In genomic region chr3:134315286-134316106, GRCh38 we compare ENCODE assay signal across 8 cellular contexts. TPM values are rescaled to one million over a fixed set of nuclear protein-coding genes. Genes with fewer than 3 reads are reported as not detected.
A peak's percentile ranks its signal among the peaks of the same experiment; 100 is the strongest.
DNase-seq lines count a peak whose midpoint lies in the region; ATAC-seq lines count a peak whose summit lies in the region.

No MANE protein-coding gene starts in this region.

- DNase-seq in ELR (ENCODE audit: low read depth) (peak; percentile 83), astrocyte of the hippocampus (ENCODE audit: low read depth, low spot score) (peak; percentile 91), right cardiac atrium (peak; percentile 86 to 95 (median 91)), NCI-H69 (lab: John Stamatoyannopoulos, UW) (no peak), left lobe of liver (ENCODE audit: low spot score) (no peak)

- H3K4me1 ChIP-seq in right cardiac atrium (ENCODE audit: control insufficient read depth, insufficient read depth, low read length) = peaks cover 20% of the 10 kb centered on the region
- peaks cover 17% of the 10 kb centered on the region for H3K4me1 ChIP-seq in rectal smooth muscle tissue (ENCODE audit: control insufficient read depth, insufficient read depth, low read length)

- H3K9ac ChIP-seq in rectal smooth muscle tissue (ENCODE audit: low read length) = no peak overlapping the region

- H3K27ac ChIP-seq in right cardiac atrium (ENCODE audit: low read length) (peak overlapping the region; percentile 77), rectal smooth muscle tissue (ENCODE audit: low read depth, low read length) (peak overlapping the region; percentile 30)

- intact Hi-C loops in right cardiac atrium (cut with DNase I) = no loop called here

- H3K36me3 ChIP-seq in rectal smooth muscle tissue (ENCODE audit: control insufficient read depth, insufficient read depth, low read length) = no peaks in the 10 kb centered on the region

- WGBS in right cardiac atrium = 37% methylated on average over 14 of the region's 14 CpGs

- ATAC-seq in right cardiac atrium = peak; percentile 77 to 82
- ATAC-seq in GM21381 (IDR thresholded peaks at IDR 0.05; ENCODE audit: unreplicated experiment) = no peak
- ATAC-seq in GM21619 (IDR thresholded peaks at IDR 0.05; ENCODE audit: unreplicated experiment) = no peak
- no peak for ATAC-seq in left lobe of liver

- H3K4me3 ChIP-seq in right cardiac atrium (ENCODE audit: low read length) (no peak overlapping the region), rectal smooth muscle tissue (ENCODE audit: low read length) (no peak overlapping the region)

- no peaks in the 10 kb centered on the region for H3K9me3 ChIP-seq in right cardiac atrium (ENCODE audit: control insufficient read depth, low read length)

- H3K27me3 ChIP-seq in right cardiac atrium (ENCODE audit: control insufficient read depth, insufficient read depth) = no peaks in the 10 kb centered on the region
- no peaks in the 10 kb centered on the region for H3K27me3 ChIP-seq in rectal smooth muscle tissue (ENCODE audit: control insufficient read depth, insufficient read depth, low read length)

RNA-seq across cellular contexts. Expression of gene AMOTL2, which starts 58.8 kb away (rescaled TPM):
- 10 to 100 TPM; 44.6 to 57.6 (median 47.6) TPM for total RNA-seq in right cardiac atrium
- 22.9 TPM for polyA plus RNA-seq in right cardiac atrium
- total RNA-seq in left lobe of liver = 26.8 TPM

Comparison
In these comparisons a context has a peak if more than half of its experiments do, and no peak if none do; other contexts are left out.
1. DNase-seq: peak in ELR (single experiment), astrocyte of the hippocampus (single experiment) and right cardiac atrium (3 of 3); none in NCI-H69 (single experiment) and left lobe of liver (single experiment).
2. ATAC-seq: peak in right cardiac atrium (2 of 2); none in GM21381 (single experiment), GM21619 (single experiment) and left lobe of liver (single experiment).